15 cellular contexts compared by ENCODE assay signal in genomic region chr3:52373676-52374075, GRCh38. TPM values are rescaled to one million over a fixed set of nuclear protein-coding genes. Genes with fewer than 3 reads are reported as not detected.
DNase-seq lines count a peak whose midpoint lies in the region; FAIRE-seq and TF ChIP-seq lines count a peak whose summit lies in the region.
"Had no signal": no experiment of that assay in that cellular context is flagged by ENCODE, and none has a peak within 500 bp of the region (broad histone marks: within the 10 kb centered on the region; RNA-seq: fewer than 3 reads in every experiment).

No MANE protein-coding gene starts in this region.

- no peak for FAIRE-seq in GM19239 (lab: Jason Lieb, UNC)

- 61% methylated on average over 6 of the region's 6 CpGs for WGBS in smooth muscle cell (ENCODE audit: low lambda C conversion rate)
- 80% methylated on average over 6 of the region's 6 CpGs for WGBS in mammary epithelial cell (ENCODE audit: low coverage, missing lambda C conversion rate)

- DNase-seq in GM04504 (ENCODE audit: low read depth) (peak; percentile 3), OCI-LY7 (ENCODE audit: low spot score) (no peak), fibroblast of peridontal ligament (ENCODE audit: extremely low read depth) (peak; percentile 62), smooth muscle cell (lab: John Stamatoyannopoulos, UW; ENCODE audit: unreplicated experiment) (no peak), GM19239 (ENCODE audit: insufficient read length, low spot score) (no peak), mammary epithelial cell (no peak)
- DNase-seq in stimulated activated naive CD4-positive, alpha-beta T cell treated with Interleukin-2 at 50 U/mL for 16 hours (lab: John Stamatoyannopoulos, UW), result no peak
- DNase-seq: activated CD4-positive, alpha-beta T cell treated with anti-CD3 and anti-CD28 coated beads, Interleukin-2, amount 10 ng/mL, durations not matched to agents 24 days and 14 days; activated naive CD8-positive, alpha-beta T cell treated with anti-CD3 and anti-CD28 coated beads, Interleukin-2, amount 10 ng/mL, durations not matched to agents 7 days and 5 days; midbrain; NCI-H2227 treated with DMSO at 0.1 percent for 48 hours; ovary; SHP77 treated with DMSO at 0.1 percent for 48 hours; stimulated activated CD4-positive, alpha-beta T cell treated with anti-CD3 and anti-CD28 coated beads, Interleukin-2, amount 100 ng/mL, for 48 hours; T1000 had no signal

- H3K4me3 ChIP-seq in OCI-LY7 (ENCODE audit: low read depth, low read length, poor library complexity, severe bottlenecking) (peak overlapping the region; percentile 49), smooth muscle cell (peak overlapping the region; percentile 22), mammary epithelial cell (replicated peaks in 1 of 3; ENCODE audit: insufficient read depth in 1 of 3, low read depth in 2 of 3, low read length in 3 of 3) (no peak overlapping the region)
- H3K4me3 ChIP-seq: ovary had no signal

- no peaks in the 10 kb centered on the region for H3K9me3 ChIP-seq in OCI-LY7 (ENCODE audit: low read length)
- no peaks in the 10 kb centered on the region for H3K9me3 ChIP-seq in smooth muscle cell (replicated peaks; ENCODE audit: low read depth)
- no peaks in the 10 kb centered on the region for H3K9me3 ChIP-seq in mammary epithelial cell (replicated peaks; ENCODE audit: insufficient read depth, low read length)
- H3K9me3 ChIP-seq: ovary had no signal

- H3K4me1 ChIP-seq in OCI-LY7 (ENCODE audit: insufficient read depth, low read length, poor library complexity, severe bottlenecking) (peaks cover 33% of the 10 kb centered on the region), smooth muscle cell (ENCODE audit: low read depth) (no peaks in the 10 kb centered on the region), mammary epithelial cell (ENCODE audit: insufficient read depth, low read length) (no peaks in the 10 kb centered on the region)

- H3K9me2 ChIP-seq in OCI-LY7 (ENCODE audit: insufficient read depth, low read length), result no peaks in the 10 kb centered on the region

- intact Hi-C loops in OCI-LY7 (cut with micrococcal nuclease; ENCODE audit: unreplicated experiment) (loop anchor here (2.0 to 10.0 kb wide), 3 partner anchors 23 to 71 kb away; partner anchors contain the start of gene SEMA3G), mammary epithelial cell (cut with micrococcal nuclease) (loop anchor here (2.0 kb wide), 1 partner anchor 71 kb away; the partner anchor contains the start of gene SEMA3G)

- CTCF ChIA-PET in OCI-LY7 (lab: Charles Lee; ENCODE audit: unreplicated experiment), result interaction anchor here (0.5 kb wide), 1 partner anchor 199 kb away, joined by 3 read pairs; no protein-coding TSS in a partner anchor
- CTCF ChIA-PET in mammary epithelial cell (lab: Charles Lee; ENCODE audit: low non-redundant PET), result no interaction called here

- POLR2A ChIA-PET in OCI-LY7 (lab: Charles Lee), result interaction anchor here (0.7 kb wide), 1 partner anchor 142 kb away, joined by 3 read pairs; no protein-coding TSS in a partner anchor

- dilution Hi-C loops in mammary epithelial cell (cut with HindIII; ENCODE audit: low sequenced_read_pairs), result no loop called here

- no peak for TF ChIP-seq CTCF in OCI-LY7 (conservative IDR thresholded peaks at IDR 0.05; ENCODE audit: low read length)
- TF ChIP-seq CTCF in smooth muscle cell (IDR thresholded peaks at IDR 0.05; ENCODE audit: borderline replicate concordance, insufficient read depth, poor library complexity, severe bottlenecking), result no peak
- no peak for TF ChIP-seq CTCF in mammary epithelial cell (conservative IDR thresholded peaks at IDR 0.05 in 1 of 2, IDR thresholded peaks at IDR 0.05 in 1 of 2; ENCODE audit: extremely low read depth in 1 of 2, insufficient read depth in 1 of 2, low read depth in 1 of 2, low read length in 2 of 2)

- H3K79me2 ChIP-seq in OCI-LY7 (ENCODE audit: insufficient read depth, low read depth, low read length), result no peaks in the 10 kb centered on the region
- no peaks in the 10 kb centered on the region for H3K79me2 ChIP-seq in smooth muscle cell (ENCODE audit: low read depth)
- no peaks in the 10 kb centered on the region for H3K79me2 ChIP-seq in mammary epithelial cell (ENCODE audit: insufficient read depth, low read length)

- no TSS peak for BruUV-seq in OCI-LY7 (replicated peaks; lab: Mats Ljungman, UMichigan)
- BruUV-seq in mammary epithelial cell (replicated peaks; lab: Mats Ljungman, UMichigan), result no TSS peak

- in situ Hi-C loops in mammary epithelial cell (cut with MboI; ENCODE audit: low sequenced_read_pairs in 2 of 2), result no loop called here

- peak overlapping the region; percentile 76; the same call in 1 of the 2 replicates for H2AFZ ChIP-seq in OCI-LY7 (ENCODE audit: low read length)
- no peak overlapping the region for H2AFZ ChIP-seq in smooth muscle cell (ENCODE audit: low read depth)
- no peak overlapping the region for H2AFZ ChIP-seq in mammary epithelial cell (ENCODE audit: low read depth, low read length)

- H3K27ac ChIP-seq in OCI-LY7 (ENCODE audit: low read depth, low read length, poor library complexity, severe bottlenecking) (peak overlapping the region; percentile 33), smooth muscle cell (ENCODE audit: low read depth) (no peak overlapping the region), mammary epithelial cell (ENCODE audit: insufficient read depth, low read depth, low read length) (no peak overlapping the region)
- H3K27ac ChIP-seq: ovary had no signal

- H3F3A ChIP-seq in smooth muscle cell (ENCODE audit: low read depth), result no peaks in the 10 kb centered on the region

- H3K4me2 ChIP-seq in OCI-LY7 (ENCODE audit: low read length) (peak overlapping the region; percentile 64), smooth muscle cell (peak overlapping the region; percentile 79), mammary epithelial cell (ENCODE audit: insufficient read depth, low read depth, low read length) (no peak overlapping the region)

- H3K27me3 ChIP-seq in smooth muscle cell (ENCODE audit: low read depth) (no peaks in the 10 kb centered on the region), mammary epithelial cell (ENCODE audit: insufficient read depth, low read length) (no peaks in the 10 kb centered on the region)
- H3K27me3 ChIP-seq: ovary had no signal

- H3K9ac ChIP-seq in smooth muscle cell (ENCODE audit: low read depth) (no peak overlapping the region), mammary epithelial cell (ENCODE audit: insufficient read depth, low read length) (no peak overlapping the region)

- no peaks in the 10 kb centered on the region for H4K20me1 ChIP-seq in OCI-LY7 (ENCODE audit: insufficient read depth, low read length)
- no peaks in the 10 kb centered on the region for H4K20me1 ChIP-seq in smooth muscle cell (ENCODE audit: low read depth)
- no peaks in the 10 kb centered on the region for H4K20me1 ChIP-seq in mammary epithelial cell (ENCODE audit: insufficient read depth, low read length)

- H3K36me3 ChIP-seq in OCI-LY7 (ENCODE audit: insufficient read depth, low read length), result no peaks in the 10 kb centered on the region
- no peaks in the 10 kb centered on the region for H3K36me3 ChIP-seq in smooth muscle cell (ENCODE audit: low read depth)
- no peaks in the 10 kb centered on the region for H3K36me3 ChIP-seq in mammary epithelial cell (ENCODE audit: insufficient read depth, low read length)
- H3K36me3 ChIP-seq: ovary had no signal

RNA-seq across cellular contexts. Expression of gene BAP1, which starts 36.1 kb away (rescaled TPM):
- 88.3 and 102 TPM in 2 replicates for total RNA-seq in OCI-LY7 (2014; rRNA removed; shearing (Covaris generic))
- total RNA-seq in OCI-LY7 (2022), result 102 and 105 TPM in 2 replicates
- 39.2 and 40.0 TPM in 2 replicates for total RNA-seq in smooth muscle cell
- 44.9 and 56.3 TPM in 2 replicates for polyA plus RNA-seq in smooth muscle cell
- 100 to 1,000 TPM in 1 of 2 donors, 10 to 100 TPM in 1; 50.2 to 120 TPM for total RNA-seq in mammary epithelial cell
- 56.6 TPM for polyA plus RNA-seq in mammary epithelial cell
- polyA minus RNA-seq in mammary epithelial cell, result 107 TPM

RNA-seq across cellular contexts. Expression of gene PHF7, which starts 36.8 kb away (rescaled TPM):
- total RNA-seq in OCI-LY7 (2014; rRNA removed; shearing (Covaris generic)), result 32.9 and 33.3 TPM in 2 replicates
- 44.5 and 61.4 TPM in 2 replicates for total RNA-seq in OCI-LY7 (2022)
- 0.90 and 7.1 TPM in 2 replicates for total RNA-seq in smooth muscle cell
- 3.6 and 5.2 TPM in 2 replicates for polyA plus RNA-seq in smooth muscle cell
- total RNA-seq in mammary epithelial cell, result 10 to 100 TPM in 1 of 2 donors, 1 to 10 TPM in 1; 8.5 to 12.8 TPM
- polyA plus RNA-seq in mammary epithelial cell, result 6.7 TPM
- polyA minus RNA-seq in mammary epithelial cell, result 8.1 TPM

RNA-seq across cellular contexts. Expression of gene DNAH1, which starts 57.6 kb away (rescaled TPM):
- total RNA-seq in OCI-LY7 (2014; rRNA removed; shearing (Covaris generic)), result 14.2 and 18.3 TPM in 2 replicates
- total RNA-seq in OCI-LY7 (2022), result 5.8 and 10.5 TPM in 2 replicates
- total RNA-seq in smooth muscle cell, result 3.7 and 7.1 TPM in 2 replicates
- 0.54 and 2.1 TPM in 2 replicates for polyA plus RNA-seq in smooth muscle cell
- 1 to 10 TPM; 1.5 to 4.0 TPM for total RNA-seq in mammary epithelial cell
- 0.44 TPM for polyA plus RNA-seq in mammary epithelial cell
- polyA minus RNA-seq in mammary epithelial cell, result 2.5 TPM

Comparison
In these comparisons a context has a peak if more than half of its experiments do, and no peak if none do; other contexts are left out.
1. DNase-seq: peak in GM04504 (single experiment) and fibroblast of peridontal ligament (single experiment); none in OCI-LY7 (single experiment), smooth muscle cell (single experiment), GM19239 (single experiment), stimulated activated naive CD4-positive, alpha-beta T cell treated with Interleukin-2 at 50 U/mL for 16 hours (single experiment) and mammary epithelial cell (single experiment).
2. H3K4me3 ChIP-seq: peak in OCI-LY7 (single experiment) and smooth muscle cell (single experiment); none in mammary epithelial cell (0 of 3).